In genomic region chr7:74890158-74891123, GRCh38 we compare ENCODE assay signal across 8 cellular contexts. TPM values are rescaled to one million over a fixed set of nuclear protein-coding genes. Genes with fewer than 3 reads are reported as not detected.
DNase-seq lines count a peak whose midpoint lies in the region; ATAC-seq and TF ChIP-seq lines count a peak whose summit lies in the region.
"Not testable (repeated sequence)": the region's sequence is repeated elsewhere in the genome, so short reads cannot be mapped to it uniquely, and the experiment has no call there.

No MANE protein-coding gene starts in this region.

- WGBS in liver: under 1% methylated on average over 54 of the region's 84 CpGs

- H3K27me3 ChIP-seq in liver (ENCODE audit: control insufficient read depth in 4 of 4, insufficient read depth in 4 of 4, low read length in 3 of 4): not testable (repeated sequence)

- H3K9me3 ChIP-seq in liver (ENCODE audit: control insufficient read depth in 4 of 4, low read length in 3 of 4): not testable (repeated sequence)

- peak overlapping the region; percentile 50 to 87 (median 64) for H3K4me3 ChIP-seq in liver (ENCODE audit: low read depth in 1 of 3, low read length in 3 of 3)

- not testable (repeated sequence) for H3K4me1 ChIP-seq in liver (ENCODE audit: control insufficient read depth in 4 of 4, insufficient read depth in 4 of 4, low read length in 3 of 4)

- intact Hi-C loops in activated CD8-positive, alpha-beta T cell treated with anti-CD3 and anti-CD28 coated beads for 36 hours (cut with micrococcal nuclease): not testable (repeated sequence)

- CTCF ChIA-PET in activated CD8-positive, alpha-beta T cell treated with anti-CD3 and anti-CD28 coated beads for 36 hours (lab: Charles Lee): not testable (repeated sequence)

- peak overlapping the region; percentile 77 for H3K27ac Mint-ChIP-seq in activated CD8-positive, alpha-beta T cell treated with anti-CD3 and anti-CD28 coated beads for 36 hours

- POLR2A ChIA-PET in activated CD8-positive, alpha-beta T cell treated with anti-CD3 and anti-CD28 coated beads for 36 hours (lab: Charles Lee): not testable (repeated sequence)

- not testable (repeated sequence) for H3K36me3 ChIP-seq in liver (ENCODE audit: control insufficient read depth in 4 of 4, insufficient read depth in 3 of 4, low read depth in 1 of 4, low read length in 3 of 4)

- not testable (repeated sequence) for H3K27me3 Mint-ChIP-seq in activated CD8-positive, alpha-beta T cell treated with anti-CD3 and anti-CD28 coated beads for 36 hours

- DNase-seq in AML-193 (lab: John Stamatoyannopoulos, UW): peak; percentile 50 to 68
- peak; percentile 82 for DNase-seq in HT-29 (ENCODE audit: low spot score)
- peak; percentile 79 for DNase-seq in NK-92 treated with Interleukin-12 subunit alpha and Interleukin-12 subunit beta, amount 100 ng/mL, for 24 hours (lab: John Stamatoyannopoulos, UW)
- DNase-seq in activated CD8-positive, alpha-beta T cell treated with anti-CD3 and anti-CD28 coated beads for 36 hours: peak; percentile 76
- DNase-seq in dermis microvascular lymphatic vessel endothelial cell (ENCODE audit: low read depth in 2 of 2): peak; percentile 57 to 72
- peak; percentile 39 to 49 for DNase-seq in stimulated activated CD4-positive, alpha-beta T cell treated with anti-CD3 and anti-CD28 coated beads, Interleukin-1b, Interleukin-23, amount 100 ng/mL, for 1 hour (ENCODE audit: low read depth in 2 of 2)

- not testable (repeated sequence) for H3K9me3 Mint-ChIP-seq in activated CD8-positive, alpha-beta T cell treated with anti-CD3 and anti-CD28 coated beads for 36 hours

- H3K27ac ChIP-seq in liver (ENCODE audit: low read depth in 1 of 2, low read length in 2 of 2): peak overlapping the region; percentile 73 to 78

- H3K4me3 Mint-ChIP-seq in activated CD8-positive, alpha-beta T cell treated with anti-CD3 and anti-CD28 coated beads for 36 hours: peak overlapping the region; percentile 71

- peak overlapping the region in 1 of 2 donors; percentile 53 for H3K9ac ChIP-seq in liver (ENCODE audit: low read depth in 1 of 2, low read length in 2 of 2)

- not testable (repeated sequence) for TF ChIP-seq CTCF in activated CD8-positive, alpha-beta T cell treated with anti-CD3 and anti-CD28 coated beads for 36 hours (IDR thresholded peaks at IDR 0.05); liver (IDR thresholded peaks at IDR 0.05; ENCODE audit: low read depth, low read length, missing input control)

- TF ChIP-seq RAD21 in liver (IDR thresholded peaks at IDR 0.05): not testable (repeated sequence)

- not testable (repeated sequence) for H3K4me1 Mint-ChIP-seq in activated CD8-positive, alpha-beta T cell treated with anti-CD3 and anti-CD28 coated beads for 36 hours (ENCODE audit: low read depth)

- ATAC-seq in GM19452 (IDR thresholded peaks at IDR 0.05; ENCODE audit: unreplicated experiment): peak; percentile 72
- peak; percentile 85 for ATAC-seq in activated CD8-positive, alpha-beta T cell treated with anti-CD3 and anti-CD28 coated beads for 36 hours

- not testable (repeated sequence) for H3K36me3 Mint-ChIP-seq in activated CD8-positive, alpha-beta T cell treated with anti-CD3 and anti-CD28 coated beads for 36 hours (ENCODE audit: low read depth)

TF ChIP-seq in liver, 16 proteins besides CTCF, POLR2A, EP300 and RAD21:
- TF ChIP-seq TAF1 (conservative IDR thresholded peaks at IDR 0.05) (peak; percentile 74), SP1 (IDR thresholded peaks at IDR 0.05) (peak; percentile 64), YY1 (IDR thresholded peaks at IDR 0.05) (peak; percentile 22), GABPA (IDR thresholded peaks at IDR 0.05 in 1 of 2, conservative IDR thresholded peaks at IDR 0.05 in 1 of 2) (peak; percentile 20 to 72), RXRA (IDR thresholded peaks at IDR 0.05) (peak in 1 of 2 donors; percentile 37), NR2F2 (IDR thresholded peaks at IDR 0.05) (peak; percentile 75)

RNA-seq across cellular contexts. Expression of gene GTF2IRD2, which starts 39.0 kb away (rescaled TPM):
- total RNA-seq in HT-29 (2014; rRNA removed; shearing (Covaris generic)): 1.7 and 9.9 TPM in 2 replicates
- 1 to 10 TPM; 2.8 to 4.1 TPM for total RNA-seq in activated CD8-positive, alpha-beta T cell treated with anti-CD3 and anti-CD28 coated beads for 36 hours
- total RNA-seq in dermis microvascular lymphatic vessel endothelial cell: 2.9 and 3.1 TPM in 2 replicates
- 10 to 100 TPM in 1 of 2 donors, 1 to 10 TPM in 1; 2.3 to 10.7 TPM for total RNA-seq in liver
- 10 to 100 TPM in 1 of 2 donors, 1 to 10 TPM in 1; 3.4 to 22.8 TPM for polyA plus RNA-seq in liver

Comparison
In these comparisons a context has a peak if more than half of its experiments do, and no peak if none do; other contexts are left out.
1. Peak in every context shown above with its lines: DNase-seq, ATAC-seq, H3K4me3 ChIP-seq and H3K27ac ChIP-seq.